13 cellular contexts compared by ENCODE assay signal in the genomic region with DNA sequence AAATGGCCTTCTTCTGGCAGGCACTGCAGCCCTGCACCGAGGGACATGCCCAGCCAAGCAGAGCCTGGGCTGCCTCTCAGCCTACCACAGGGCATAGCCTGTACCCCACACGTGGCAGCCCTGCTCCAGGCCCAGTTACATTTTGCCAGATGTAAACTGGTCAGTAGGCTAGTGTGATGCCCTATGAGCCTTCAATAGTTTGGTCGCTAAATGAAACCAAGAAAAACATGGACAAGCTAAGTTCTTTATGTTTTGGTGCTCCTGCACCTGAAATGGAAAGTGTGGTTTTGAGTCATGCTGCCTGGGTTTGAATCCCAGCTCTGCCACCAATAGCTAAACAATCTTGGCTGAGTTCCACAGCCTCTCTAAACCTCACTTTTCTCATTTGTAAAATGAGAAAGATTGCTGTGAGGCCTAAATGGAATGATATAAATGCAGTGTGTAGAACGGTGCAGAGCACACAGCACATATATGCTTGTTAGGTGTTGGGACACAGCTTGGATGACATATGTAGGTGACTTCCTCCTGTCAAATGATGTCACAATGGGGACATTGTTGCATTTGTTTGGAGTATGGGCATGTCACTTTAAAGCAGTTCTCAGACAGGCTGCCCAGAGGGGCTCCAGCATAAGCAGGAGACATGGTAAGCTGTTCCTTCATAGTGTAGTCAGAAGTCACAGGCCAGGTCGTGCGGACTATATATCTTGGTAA. TPM values are rescaled to one million over a fixed set of nuclear protein-coding genes. Genes with fewer than 3 reads are reported as not detected.
DNase-seq lines count a peak whose midpoint lies in the region; ATAC-seq and TF ChIP-seq lines count a peak whose summit lies in the region.
"Had no signal": no experiment of that assay in that cellular context is flagged by ENCODE, and none has a peak within 500 bp of the region (broad histone marks: within the 10 kb centered on the region; RNA-seq: fewer than 3 reads in every experiment).

No MANE protein-coding gene starts in this region.

- H3K4me1 ChIP-seq in cardiac muscle cell (ENCODE audit: low read depth) (peaks cover 66% of the 10 kb centered on the region), mammary epithelial cell (ENCODE audit: insufficient read depth, low read length) (peaks cover 27% of the 10 kb centered on the region), mesenchymal stem cell (ENCODE audit: control insufficient read depth, insufficient read depth, low read depth, low read length) (peaks cover 22% of the 10 kb centered on the region), upper lobe of left lung (peaks cover 34 to 52% (median 45%) of the 10 kb centered on the region in 4 donors)
- H3K4me1 ChIP-seq: BLaER1 had no signal

- H2AFZ ChIP-seq in mammary epithelial cell (ENCODE audit: low read depth, low read length) (no peak overlapping the region), mesenchymal stem cell (ENCODE audit: low read depth, low read length) (no peak overlapping the region)

- no peak for DNase-seq in cardiac muscle cell (ENCODE audit: low read depth in 1 of 2, low spot score in 1 of 2)
- DNase-seq in Right ventricle myocardium inferior (ENCODE audit: missing footprints) = no peak
- DNase-seq in mammary epithelial cell = no peak
- no peak for DNase-seq in mesenchymal stem cell
- DNase-seq in upper lobe of left lung = no peak
- DNase-seq in HPDE6-E6E7 (ENCODE audit: extremely low spot score) = no peak
- DNase-seq: NCI-H1694 treated with DMSO at 0.1 percent for 48 hours; stimulated activated CD4-positive, alpha-beta T cell treated with anti-CD3 and anti-CD28 coated beads, Interleukin-2, amount 100 ng/mL, for 24 hours had no signal

- H3K27me3 Mint-ChIP-seq in stimulated activated memory B cell treated with anti-CD40 and anti-IgM and Interleukin-4, amounts not matched to agents 10 μg/mL and 1 μg/mL and 100 μg/mL, for 72 hours = no peaks in the 10 kb centered on the region
- H3K27me3 Mint-ChIP-seq: memory B cell had no signal

- no peak overlapping the region for H3K27ac Mint-ChIP-seq in stimulated activated memory B cell treated with anti-CD40 and anti-IgM and Interleukin-4, amounts not matched to agents 10 μg/mL and 1 μg/mL and 100 μg/mL, for 72 hours
- H3K27ac Mint-ChIP-seq: memory B cell had no signal

- WGBS in mammary epithelial cell (ENCODE audit: low coverage, missing lambda C conversion rate) = 62% methylated on average over 6 of the region's 6 CpGs
- 87% methylated on average over 6 of the region's 6 CpGs for WGBS in mesenchymal stem cell
- 80 to 84% methylated on average over 5 to 6 of the region's 6 CpGs for WGBS in upper lobe of left lung, 2 donors

- no peak for TF ChIP-seq POLR2A in upper lobe of left lung (IDR thresholded peaks at IDR 0.05)

- no peaks in the 10 kb centered on the region for H4K20me1 ChIP-seq in mammary epithelial cell (ENCODE audit: insufficient read depth, low read length)
- H4K20me1 ChIP-seq: BLaER1 had no signal

- H3K4me2 ChIP-seq in mammary epithelial cell (ENCODE audit: insufficient read depth, low read depth, low read length) (peak overlapping the region; percentile 45), mesenchymal stem cell (ENCODE audit: low read length, poor library complexity, severe bottlenecking) (no peak overlapping the region)
- H3K4me2 ChIP-seq: BLaER1 had no signal

- no peak overlapping the region for H2BK15ac ChIP-seq in mesenchymal stem cell (ENCODE audit: low read depth, poor library complexity, severe bottlenecking)

- H3K4me3 ChIP-seq in cardiac muscle cell = no peak overlapping the region
- H3K4me3 ChIP-seq in mammary epithelial cell (replicated peaks in 1 of 3; ENCODE audit: insufficient read depth in 1 of 3, low read depth in 2 of 3, low read length in 3 of 3) = no peak overlapping the region
- no peak overlapping the region for H3K4me3 ChIP-seq in mesenchymal stem cell (ENCODE audit: insufficient read depth in 1 of 2, low read depth in 1 of 2, low read length in 2 of 2)
- no peak overlapping the region for H3K4me3 ChIP-seq in upper lobe of left lung
- H3K4me3 ChIP-seq: BLaER1, SJSA1 had no signal

- H3K36me3 Mint-ChIP-seq in stimulated activated memory B cell treated with anti-CD40 and anti-IgM and Interleukin-4, amounts not matched to agents 10 μg/mL and 1 μg/mL and 100 μg/mL, for 72 hours = peaks cover 74% of the 10 kb centered on the region

- no peaks in the 10 kb centered on the region for H3K9me3 Mint-ChIP-seq in stimulated activated memory B cell treated with anti-CD40 and anti-IgM and Interleukin-4, amounts not matched to agents 10 μg/mL and 1 μg/mL and 100 μg/mL, for 72 hours
- H3K9me3 Mint-ChIP-seq: memory B cell had no signal

- peak overlapping the region; percentile 7 to 35 for H3K18ac ChIP-seq in mesenchymal stem cell (ENCODE audit: low read depth in 1 of 2, low read length in 2 of 2)

- CTCF ChIA-PET in mammary epithelial cell (lab: Charles Lee; ENCODE audit: low non-redundant PET) = no interaction called here

- peak overlapping the region; percentile 88 for H3K27ac ChIP-seq in cardiac muscle cell
- H3K27ac ChIP-seq in mammary epithelial cell (ENCODE audit: insufficient read depth, low read depth, low read length) = no peak overlapping the region
- H3K27ac ChIP-seq in mesenchymal stem cell (ENCODE audit: low read length, poor library complexity, severe bottlenecking) = peak overlapping the region; percentile 19
- H3K27ac ChIP-seq in upper lobe of left lung = peak overlapping the region; percentile 52 to 80 (median 70)
- H3K27ac ChIP-seq: BLaER1, SJSA1 had no signal

- H3K36me3 ChIP-seq in cardiac muscle cell (no peaks in the 10 kb centered on the region), mammary epithelial cell (ENCODE audit: insufficient read depth, low read length) (peaks cover 12% of the 10 kb centered on the region), mesenchymal stem cell (ENCODE audit: control insufficient read depth in 1 of 2, insufficient read depth in 2 of 2, low read depth in 1 of 2, low read length in 2 of 2) (peaks cover 29 to 87% of the 10 kb centered on the region in 2 experiments), upper lobe of left lung (peaks cover 0 to 40% (median 10%) of the 10 kb centered on the region in 4 donors)
- H3K36me3 ChIP-seq: BLaER1 had no signal

- ATAC-seq in Right ventricle myocardium inferior = no peak
- peak in 1 of 2 donors; percentile 5 for ATAC-seq in upper lobe of left lung (ENCODE audit: low FRiP score in 2 of 2)
- no peak for ATAC-seq in HG02840 (IDR thresholded peaks at IDR 0.05; ENCODE audit: low FRiP score, unreplicated experiment)
- ATAC-seq in stimulated activated memory B cell treated with anti-CD40 and anti-IgM and Interleukin-4, amounts not matched to agents 10 μg/mL and 1 μg/mL and 100 μg/mL, for 72 hours = no peak

- H3K23ac ChIP-seq in mesenchymal stem cell (ENCODE audit: low read length in 2 of 2) = no peak overlapping the region

- no peak for TF ChIP-seq EP300 in upper lobe of left lung (IDR thresholded peaks at IDR 0.05)

- dilution Hi-C loops in mammary epithelial cell (cut with HindIII; ENCODE audit: low sequenced_read_pairs) = loop anchor here (5.0 kb wide), 1 partner anchor 43 kb away; no protein-coding TSS in a partner anchor

- H4K91ac ChIP-seq in mesenchymal stem cell (ENCODE audit: low read length) = peak overlapping the region; percentile 85

- H3K4ac ChIP-seq in mesenchymal stem cell (ENCODE audit: low read depth in 1 of 2, low read length in 2 of 2) = peak overlapping the region; percentile 13 to 81

- H2AK5ac ChIP-seq in mesenchymal stem cell (ENCODE audit: low read length, severe bottlenecking) = no peak overlapping the region

- peak overlapping the region in 1 of 2 experiments; percentile 68 for H3K14ac ChIP-seq in mesenchymal stem cell (ENCODE audit: low read length in 2 of 2)

- intact Hi-C loops in Right ventricle myocardium inferior (cut with DNase I) (loop anchor here (2.0 kb wide), 1 partner anchor 13 kb away; no protein-coding TSS in a partner anchor), mammary epithelial cell (cut with micrococcal nuclease) (no loop called here)

- H2BK12ac ChIP-seq in mesenchymal stem cell (ENCODE audit: low read length in 2 of 2) = peak overlapping the region; percentile 80 to 84

- no peaks in the 10 kb centered on the region for H3K9me3 ChIP-seq in cardiac muscle cell (ENCODE audit: low read depth)
- no peaks in the 10 kb centered on the region for H3K9me3 ChIP-seq in mammary epithelial cell (replicated peaks; ENCODE audit: insufficient read depth, low read length)
- no peaks in the 10 kb centered on the region for H3K9me3 ChIP-seq in mesenchymal stem cell (ENCODE audit: control insufficient read depth, low read length)
- H3K9me3 ChIP-seq in upper lobe of left lung = no peaks in the 10 kb centered on the region
- H3K9me3 ChIP-seq: BLaER1, SJSA1 had no signal

- no TSS peak for BruUV-seq in mammary epithelial cell (replicated peaks; lab: Mats Ljungman, UMichigan)

- H3K79me2 ChIP-seq in mammary epithelial cell (ENCODE audit: insufficient read depth, low read length) = peaks cover 69% of the 10 kb centered on the region

- H3K27me3 ChIP-seq in cardiac muscle cell (no peaks in the 10 kb centered on the region), mammary epithelial cell (ENCODE audit: insufficient read depth, low read length) (no peaks in the 10 kb centered on the region), mesenchymal stem cell (ENCODE audit: control insufficient read depth in 1 of 2, insufficient read depth in 1 of 2, low read length in 2 of 2) (no peaks in the 10 kb centered on the region), upper lobe of left lung (no peaks in the 10 kb centered on the region)
- H3K27me3 ChIP-seq: BLaER1, SJSA1 had no signal

- H3K79me1 ChIP-seq in mesenchymal stem cell (replicated peaks; ENCODE audit: low read length, poor library complexity, severe bottlenecking) = peaks cover 43% of the 10 kb centered on the region

- H3K9ac ChIP-seq in mammary epithelial cell (ENCODE audit: insufficient read depth, low read length) = no peak overlapping the region
- peak overlapping the region; percentile 71 for H3K9ac ChIP-seq in mesenchymal stem cell (ENCODE audit: low read length)
- H3K9ac ChIP-seq: BLaER1 had no signal

- H4K8ac ChIP-seq in mesenchymal stem cell (ENCODE audit: low read length) = peak overlapping the region; percentile 73

- TF ChIP-seq CTCF in cardiac muscle cell (IDR thresholded peaks at IDR 0.05; ENCODE audit: low read depth, low read length) (no peak), mammary epithelial cell (conservative IDR thresholded peaks at IDR 0.05 in 1 of 2, IDR thresholded peaks at IDR 0.05 in 1 of 2; ENCODE audit: extremely low read depth in 1 of 2, insufficient read depth in 1 of 2, low read depth in 1 of 2, low read length in 2 of 2) (no peak), upper lobe of left lung (IDR thresholded peaks at IDR 0.05) (no peak)

- no peak overlapping the region for H2BK120ac ChIP-seq in mesenchymal stem cell (ENCODE audit: low read depth, low read length)

- no peak overlapping the region for H3K4me3 Mint-ChIP-seq in stimulated activated memory B cell treated with anti-CD40 and anti-IgM and Interleukin-4, amounts not matched to agents 10 μg/mL and 1 μg/mL and 100 μg/mL, for 72 hours
- H3K4me3 Mint-ChIP-seq: memory B cell had no signal

- no peak overlapping the region for H2BK5ac ChIP-seq in mesenchymal stem cell (ENCODE audit: low read depth, low read length, poor library complexity, severe bottlenecking)

- H3K4me1 Mint-ChIP-seq in stimulated activated memory B cell treated with anti-CD40 and anti-IgM and Interleukin-4, amounts not matched to agents 10 μg/mL and 1 μg/mL and 100 μg/mL, for 72 hours = peaks cover 70% of the 10 kb centered on the region

- in situ Hi-C loops in mammary epithelial cell (cut with MboI; ENCODE audit: low sequenced_read_pairs in 2 of 2) = no loop called here

RNA-seq across cellular contexts. Expression of a gene that starts 57.4 kb away (rescaled TPM):
- total RNA-seq in cardiac muscle cell (22.5 and 35.9 TPM in 2 replicates), Right ventricle myocardium inferior (102 TPM), mammary epithelial cell (100 to 1,000 TPM in 1 of 2 donors, 10 to 100 TPM in 1; 64.7 to 110 TPM), upper lobe of left lung (100 to 1,000 TPM in 2 of 6 donors, 10 to 100 TPM in 4; 80.2 to 146 (median 91.8) TPM)
- polyA plus RNA-seq in cardiac muscle cell (12.9 and 20.1 TPM in 2 replicates), mammary epithelial cell (33.8 TPM)
- 57.1 TPM for polyA minus RNA-seq in mammary epithelial cell
- polyA plus RNA-seq in mesenchymal stem cell (2013, experiment 1 of 2) = 42.0 TPM
- polyA plus RNA-seq in mesenchymal stem cell (2013, experiment 2 of 2) = 39.5 TPM
